In genomic region chr6:17032595-17033591, GRCh38 we compare ENCODE assay signal across 1 cellular context.
TF ChIP-seq lines count a peak whose summit lies in the region.

No MANE protein-coding gene starts in this region.

TF ChIP-seq in HEK293, 187 proteins besides CTCF, POLR2A, EP300 and RAD21 (continued from another document and continues in another):
- TF ChIP-seq ZNF518A (tag by site-specific recombination; conservative IDR thresholded peaks at IDR 0.05; ENCODE audit: low read depth) = no peak
- no peak for TF ChIP-seq ZBTB26 (tag by site-specific recombination; optimal IDR thresholded peaks at IDR 0.05)
- no peak for TF ChIP-seq ZNF223 (tag by site-specific recombination; IDR thresholded peaks at IDR 0.05)
- no peak for TF ChIP-seq ZBTB11 (tag by site-specific recombination; conservative IDR thresholded peaks at IDR 0.05; ENCODE audit: low read depth)
- TF ChIP-seq ZNF18 (tag by site-specific recombination; IDR thresholded peaks at IDR 0.05) = no peak
- TF ChIP-seq SALL2 (tag by site-specific recombination; IDR thresholded peaks at IDR 0.05; ENCODE audit: borderline replicate concordance) = no peak
- no peak for TF ChIP-seq ZNF501 (tag by site-specific recombination; IDR thresholded peaks at IDR 0.05)
- peak; percentile 78 for TF ChIP-seq IKZF3 (tag by site-specific recombination; IDR thresholded peaks at IDR 0.05)
- TF ChIP-seq ZNF354C (tag by site-specific recombination; IDR thresholded peaks at IDR 0.05; ENCODE audit: borderline replicate concordance, low read depth) = no peak
- TF ChIP-seq ZNF266 (tag by site-specific recombination; IDR thresholded peaks at IDR 0.05; ENCODE audit: low read depth) = no peak
- TF ChIP-seq ZNF10 (tag by site-specific recombination; IDR thresholded peaks at IDR 0.05) = no peak
- TF ChIP-seq ZNF747 (tag by site-specific recombination; IDR thresholded peaks at IDR 0.05) = no peak
- TF ChIP-seq ZNF202 (tag by site-specific recombination; IDR thresholded peaks at IDR 0.05; ENCODE audit: borderline replicate concordance) = no peak
- peak; percentile 77; the same call in 1 of the 2 replicates for TF ChIP-seq ZNF692 (tag by site-specific recombination; IDR thresholded peaks at IDR 0.05)
- TF ChIP-seq ZNF280D (tag by site-specific recombination; IDR thresholded peaks at IDR 0.05) = peak; percentile 23; the same call in 1 of the 2 replicates
- TF ChIP-seq ZNF335 (tag by site-specific recombination; conservative IDR thresholded peaks at IDR 0.05) = 0 out of 2 replicates have a peak, but pooled peaks have one; percentile 31
- TF ChIP-seq SCRT1 (tag by site-specific recombination; IDR thresholded peaks at IDR 0.05; ENCODE audit: borderline replicate concordance) = no peak
- no peak for TF ChIP-seq ZNF707 (tag by site-specific recombination; IDR thresholded peaks at IDR 0.05)
- no peak for TF ChIP-seq SP2 (tag by site-specific recombination; IDR thresholded peaks at IDR 0.05)
- TF ChIP-seq ZNF600 (tag by site-specific recombination; IDR thresholded peaks at IDR 0.05) = peak; percentile 45; the same call in 1 of the 2 replicates
- no peak for TF ChIP-seq MYNN (tag by site-specific recombination; IDR thresholded peaks at IDR 0.05; ENCODE audit: borderline replicate concordance)
- TF ChIP-seq HOXA7 (CRISPR knock-in tag; IDR thresholded peaks at IDR 0.05; ENCODE audit: borderline replicate concordance) = no peak
- no peak for TF ChIP-seq ZNF510 (tag by site-specific recombination; IDR thresholded peaks at IDR 0.05; ENCODE audit: insufficient replicate concordance)
- TF ChIP-seq BCL6B (tag by site-specific recombination; IDR thresholded peaks at IDR 0.05) = peak; percentile 92
- TF ChIP-seq ZNF621 (tag by site-specific recombination; IDR thresholded peaks at IDR 0.05) = no peak
- peak; percentile 96 for TF ChIP-seq ZNF366 (tag by site-specific recombination; conservative IDR thresholded peaks at IDR 0.05)
- TF ChIP-seq ZNF138 (tag by site-specific recombination; IDR thresholded peaks at IDR 0.05; ENCODE audit: borderline replicate concordance) = no peak
- 0 out of 2 replicates have a peak, but pooled peaks have one; percentile 25 for TF ChIP-seq ZNF561 (tag by site-specific recombination; IDR thresholded peaks at IDR 0.05; ENCODE audit: borderline replicate concordance)
- TF ChIP-seq ZNF624 (tag by site-specific recombination; IDR thresholded peaks at IDR 0.05) = no peak
- no peak for TF ChIP-seq ZNF670 (tag by site-specific recombination; IDR thresholded peaks at IDR 0.05; ENCODE audit: low read depth)
- TF ChIP-seq ZFP37 (tag by site-specific recombination; IDR thresholded peaks at IDR 0.05) = no peak
- no peak for TF ChIP-seq ZSCAN5A (tag by site-specific recombination; IDR thresholded peaks at IDR 0.05)
- TF ChIP-seq ZNF664 (tag by site-specific recombination; IDR thresholded peaks at IDR 0.05) = peak; percentile 48; the same call in 1 of the 2 replicates
- TF ChIP-seq KLF9 (tag by site-specific recombination; IDR thresholded peaks at IDR 0.05; ENCODE audit: low read depth) = peak; percentile 66
- no peak for TF ChIP-seq ZNF548 (tag by site-specific recombination; IDR thresholded peaks at IDR 0.05)
- no peak for TF ChIP-seq ZNF302 (tag by site-specific recombination; IDR thresholded peaks at IDR 0.05; ENCODE audit: low read depth)
- TF ChIP-seq KLF16 (tag by site-specific recombination; IDR thresholded peaks at IDR 0.05) = no peak
- TF ChIP-seq ZNF843 (tag by site-specific recombination; IDR thresholded peaks at IDR 0.05) = 0 out of 2 replicates have a peak, but pooled peaks have one; percentile 36
- TF ChIP-seq ZNF488 (tag by site-specific recombination; IDR thresholded peaks at IDR 0.05) = no peak
- no peak; the same call in 1 of the 2 replicates for TF ChIP-seq TRIM28 (IDR thresholded peaks at IDR 0.05; ENCODE audit: borderline replicate concordance, low read length)
- no peak for TF ChIP-seq ZNF777 (tag by site-specific recombination; IDR thresholded peaks at IDR 0.05; ENCODE audit: borderline replicate concordance)
- TF ChIP-seq BCL11B (tag by site-specific recombination; IDR thresholded peaks at IDR 0.05; ENCODE audit: low read depth) = no peak
- TF ChIP-seq ZNF521 (tag by site-specific recombination; IDR thresholded peaks at IDR 0.05) = no peak
- TF ChIP-seq ZNF677 (tag by site-specific recombination; IDR thresholded peaks at IDR 0.05) = no peak
